In the genomic region with DNA sequence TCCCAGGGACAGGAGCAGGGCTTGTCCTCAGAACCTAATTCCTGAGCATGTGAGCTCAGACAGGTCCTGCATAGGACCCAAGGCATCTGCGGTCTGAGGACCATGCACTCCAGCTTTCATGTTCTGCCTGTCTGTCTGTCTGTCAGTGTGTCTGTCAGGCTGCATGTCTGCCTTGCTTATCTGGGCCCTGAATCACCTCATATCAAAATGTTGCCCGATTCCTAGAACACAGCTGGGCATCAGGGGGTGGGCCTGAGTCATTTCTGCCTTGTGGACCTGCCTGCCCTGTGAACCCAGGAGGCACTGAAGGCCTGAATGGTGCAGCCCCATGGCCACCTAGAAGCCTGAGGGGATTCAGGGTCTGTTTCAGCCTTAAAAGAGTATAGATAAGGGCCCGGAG, we compare ENCODE assay signal across 22 cellular contexts. TPM values are rescaled to one million over a fixed set of nuclear protein-coding genes. Genes with fewer than 3 reads are reported as not detected.
DNase-seq lines count a peak whose midpoint lies in the region; ATAC-seq and TF ChIP-seq lines count a peak whose summit lies in the region.
"Had no signal": no experiment of that assay in that cellular context is flagged by ENCODE, and none has a peak within 500 bp of the region (broad histone marks: within the 10 kb centered on the region; RNA-seq: fewer than 3 reads in every experiment).

No MANE protein-coding gene starts in this region.

- H3K4me2 ChIP-seq in BLaER1 (peak overlapping the region; percentile 92), IMR-90 (ENCODE audit: low read depth, low read length) (no peak overlapping the region)

- no peak overlapping the region for H3K27ac Mint-ChIP-seq in effector memory CD8-positive, alpha-beta T cell
- H3K27ac Mint-ChIP-seq: CD14-positive monocyte, IgD-negative memory B cell had no signal

- TF ChIP-seq CTCF in IMR-90 (conservative IDR thresholded peaks at IDR 0.05; ENCODE audit: low read depth, low read length) (no peak), lower lobe of right lung (IDR thresholded peaks at IDR 0.05) (no peak)

- H2AK5ac ChIP-seq in IMR-90 (ENCODE audit: low read depth, low read length) = 0 out of 2 replicates have a peak overlapping the region, but pooled peaks have one; percentile 46

- H3K27me3 ChIP-seq in BLaER1 (no peaks in the 10 kb centered on the region), IMR-90 (ENCODE audit: control insufficient read depth, insufficient read depth, low read length) (peaks cover 42% of the 10 kb centered on the region), SJSA1 (replicated peaks) (0 out of 2 replicates have a peak, but pooled peaks cover 3% of the 10 kb centered on the region), lower lobe of right lung (ENCODE audit: low read depth) (no peaks in the 10 kb centered on the region)

- dilution Hi-C loops in IMR-90 (cut with HindIII; ENCODE audit: low sequenced_read_pairs, unreplicated experiment) = no loop called here

- H3K9me3 ChIP-seq in BLaER1 = no peaks in the 10 kb centered on the region
- H3K9me3 ChIP-seq in IMR-90 (ENCODE audit: control insufficient read depth, insufficient read depth, low read length) = no peaks in the 10 kb centered on the region
- no peaks in the 10 kb centered on the region for H3K9me3 ChIP-seq in SJSA1 (replicated peaks)
- no peaks in the 10 kb centered on the region for H3K9me3 ChIP-seq in lower lobe of right lung

- no peak overlapping the region for H3K56ac ChIP-seq in IMR-90 (ENCODE audit: extremely low read depth, insufficient read depth, low read length)

- H4K20me1 ChIP-seq in BLaER1 (no peaks in the 10 kb centered on the region), IMR-90 (ENCODE audit: insufficient read depth, low read length) (no peaks in the 10 kb centered on the region)

- no TSS peak for BruUV-seq in IMR-90 (replicated peaks; lab: Mats Ljungman, UMichigan)

- no peak for TF ChIP-seq POLR2A in IMR-90 (IDR thresholded peaks at IDR 0.05; ENCODE audit: low read depth, low read length)

- no peak for TF ChIP-seq RAD21 in IMR-90 (IDR thresholded peaks at IDR 0.05; ENCODE audit: low read length)

- H3K36me3 ChIP-seq in BLaER1 = no peaks in the 10 kb centered on the region
- H3K36me3 ChIP-seq in IMR-90 (ENCODE audit: control insufficient read depth, insufficient read depth, low read length) = no peaks in the 10 kb centered on the region
- H3K36me3 ChIP-seq in SJSA1 = no peaks in the 10 kb centered on the region
- H3K36me3 ChIP-seq in lower lobe of right lung = no peaks in the 10 kb centered on the region

- peak overlapping the region; percentile 72 for H2AFZ ChIP-seq in IMR-90 (replicated peaks; ENCODE audit: low read length, poor library complexity)

- H2BK15ac ChIP-seq in IMR-90 (ENCODE audit: low read depth, low read length) = no peak overlapping the region

- ATAC-seq in IMR-90 (ENCODE audit: low read depth) = no peak
- no peak for ATAC-seq in lower lobe of right lung
- no peak for ATAC-seq in effector memory CD8-positive, alpha-beta T cell (replicated peaks)
- no peak for ATAC-seq in HG03469 (IDR thresholded peaks at IDR 0.05; ENCODE audit: unreplicated experiment)
- ATAC-seq: HCT116 had no signal

- WGBS in IMR-90 (ENCODE audit: extremely low coverage in 2 of 2, insufficient read length in 1 of 2), 2 experiments = 88% methylated on average over 2 of the region's 3 CpGs; no CpG with 5 or more reads in 1 of the 2 experiments

- peak overlapping the region; percentile 33; the same call in 1 of the 2 replicates for H2BK20ac ChIP-seq in IMR-90 (ENCODE audit: low read depth, low read length)

- H2BK5ac ChIP-seq in IMR-90 (ENCODE audit: low read depth, low read length, poor library complexity, severe bottlenecking) = no peak overlapping the region

- POLR2A ChIA-PET in IMR-90 (lab: Charles Lee; ENCODE audit: unreplicated experiment) = interaction anchor here (0.6 kb wide), 1 partner anchor 1061 kb away, joined by 3 read pairs; no protein-coding TSS in a partner anchor

- H3K4me1 ChIP-seq in BLaER1 (peaks cover 81% of the 10 kb centered on the region), IMR-90 (ENCODE audit: control insufficient read depth, insufficient read depth, low read length) (no peaks in the 10 kb centered on the region; the same call in 1 of the 2 replicates), SJSA1 (replicated peaks) (peaks cover 18% of the 10 kb centered on the region), lower lobe of right lung (no peaks in the 10 kb centered on the region)

- no peak overlapping the region for H4K91ac ChIP-seq in IMR-90 (ENCODE audit: insufficient read depth, low read depth, low read length)

- peaks cover 2% of the 10 kb centered on the region; the same call in 1 of the 2 replicates for H3K9me1 ChIP-seq in IMR-90 (ENCODE audit: insufficient read depth, low read length)

- H3K4me3 ChIP-seq in BLaER1 = peak overlapping the region; percentile 42
- no peak overlapping the region for H3K4me3 ChIP-seq in IMR-90 (ENCODE audit: insufficient read depth, low read depth, low read length)
- H3K4me3 ChIP-seq in SJSA1 = no peak overlapping the region
- no peak overlapping the region for H3K4me3 ChIP-seq in lower lobe of right lung
- H3K4me3 ChIP-seq: SK-N-MC had no signal

- in situ Hi-C loops in IMR-90 (cut with MboI; ENCODE audit: low sequenced_read_pairs) = no loop called here

- H3K14ac ChIP-seq in IMR-90 (replicated peaks; ENCODE audit: low read depth, low read length) = peak overlapping the region; percentile 15; the same call in 1 of the 2 replicates

- H3K9ac ChIP-seq in BLaER1 = peak overlapping the region; percentile 12; the same call in 1 of the 2 replicates
- no peak overlapping the region for H3K9ac ChIP-seq in IMR-90 (ENCODE audit: low read depth, low read length)

- H3K9me3 Mint-ChIP-seq in effector memory CD8-positive, alpha-beta T cell = no peaks in the 10 kb centered on the region
- H3K9me3 Mint-ChIP-seq: CD14-positive monocyte, IgD-negative memory B cell had no signal

- H3K79me1 ChIP-seq in IMR-90 (ENCODE audit: low read depth in 1 of 2, low read length in 2 of 2) = no peaks in the 10 kb centered on the region

- intact Hi-C loops in IMR-90 (cut with micrococcal nuclease) (no loop called here), lower lobe of right lung (cut with DNase I) (no loop called here)

- H3K23ac ChIP-seq in IMR-90 (ENCODE audit: low read depth, low read length) = no peak overlapping the region

- CTCF ChIA-PET in IMR-90 (lab: Yijun Ruan, JAX) = no interaction called here

- no peak overlapping the region for H3K4me3 Mint-ChIP-seq in effector memory CD8-positive, alpha-beta T cell
- H3K4me3 Mint-ChIP-seq: CD14-positive monocyte had no signal

- H3K27ac ChIP-seq in BLaER1 (peak overlapping the region; percentile 55), IMR-90 (ENCODE audit: insufficient read depth, low read length) (no peak overlapping the region), SJSA1 (peak overlapping the region; percentile 41), lower lobe of right lung (no peak overlapping the region)
- H3K27ac ChIP-seq: SK-N-MC had no signal

- H3K4ac ChIP-seq in IMR-90 (ENCODE audit: low read depth, low read length) = 0 out of 2 replicates have a peak overlapping the region, but pooled peaks have one; percentile 2

- peaks cover 0 to 2% of the 10 kb centered on the region in 2 donors for H3K4me1 Mint-ChIP-seq in effector memory CD8-positive, alpha-beta T cell (ENCODE audit: low read depth in 2 of 2)
- H3K4me1 Mint-ChIP-seq: CD14-positive monocyte, IgD-negative memory B cell had no signal

- H2AK9ac ChIP-seq in IMR-90 (replicated peaks; ENCODE audit: low read depth, low read length, poor library complexity) = peak overlapping the region; percentile 78

- H3K27me3 Mint-ChIP-seq in effector memory CD8-positive, alpha-beta T cell = peaks cover 24 to 40% of the 10 kb centered on the region in 2 donors

- no peak overlapping the region for H4K8ac ChIP-seq in IMR-90 (ENCODE audit: low read depth in 2 of 2, low read length in 2 of 2)

- no peak overlapping the region for H4K5ac ChIP-seq in IMR-90 (ENCODE audit: low read depth, low read length)

- no peak overlapping the region for H2BK120ac ChIP-seq in IMR-90 (ENCODE audit: low read depth, low read length)

- no peak overlapping the region for H3K18ac ChIP-seq in IMR-90 (ENCODE audit: low read depth, low read length)

- no peaks in the 10 kb centered on the region for H3K36me3 Mint-ChIP-seq in effector memory CD8-positive, alpha-beta T cell (ENCODE audit: insufficient read depth)
- H3K36me3 Mint-ChIP-seq: CD14-positive monocyte, IgD-negative memory B cell had no signal

- DNase-seq in IMR-90 = no peak
- DNase-seq in SJSA1 (ENCODE audit: low read depth in 1 of 2, low spot score in 2 of 2) = no peak
- DNase-seq in lower lobe of right lung = peak; percentile 6
- DNase-seq in mucosa of gallbladder (ENCODE audit: low spot score) = no peak
- no peak for DNase-seq in effector memory CD8-positive, alpha-beta T cell
- DNase-seq in midbrain (lab: John Stamatoyannopoulos, UW) = no peak
- DNase-seq: DMS153; Kasumi-1; MV-4-11; NCI-H1417; NCI-H187 treated with DMSO at 0.1 percent for 48 hours; NCI-H2171; NCI-H446 treated with DMSO at 0.1 percent for 48 hours; NK-92 treated with Interleukin-12 subunit alpha and Interleukin-12 subunit beta, amount 100 ng/mL, for 24 hours; T-helper 1 cell had no signal

TF ChIP-seq in IMR-90, 13 proteins besides CTCF, POLR2A, EP300 and RAD21 (continues in another document):
- TF ChIP-seq NFE2L2 (IDR thresholded peaks at IDR 0.05; ENCODE audit: low read depth, low read length) = no peak
- no peak for TF ChIP-seq RFX5 (IDR thresholded peaks at IDR 0.05; ENCODE audit: low read depth, low read length)
- TF ChIP-seq MAZ (IDR thresholded peaks at IDR 0.05; ENCODE audit: borderline replicate concordance, low read depth, low read length) = no peak
- TF ChIP-seq CHD1 (IDR thresholded peaks at IDR 0.05; ENCODE audit: low read depth, low read length) = no peak
- TF ChIP-seq, protein P1, sequence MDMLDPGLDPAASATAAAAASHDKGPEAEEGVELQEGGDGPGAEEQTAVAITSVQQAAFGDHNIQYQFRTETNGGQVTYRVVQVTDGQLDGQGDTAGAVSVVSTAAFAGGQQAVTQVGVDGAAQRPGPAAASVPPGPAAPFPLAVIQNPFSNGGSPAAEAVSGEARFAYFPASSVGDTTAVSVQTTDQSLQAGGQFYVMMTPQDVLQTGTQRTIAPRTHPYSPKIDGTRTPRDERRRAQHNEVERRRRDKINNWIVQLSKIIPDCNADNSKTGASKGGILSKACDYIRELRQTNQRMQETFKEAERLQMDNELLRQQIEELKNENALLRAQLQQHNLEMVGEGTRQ (IDR thresholded peaks at IDR 0.05; ENCODE audit: low read depth, low read length) = no peak
- TF ChIP-seq MAFK (IDR thresholded peaks at IDR 0.05; ENCODE audit: low read depth, low read length) = no peak
- TF ChIP-seq RCOR1 (IDR thresholded peaks at IDR 0.05; ENCODE audit: insufficient replicate concordance, low read length) = no peak
- no peak for TF ChIP-seq BHLHE40 (IDR thresholded peaks at IDR 0.05; ENCODE audit: low read depth, low read length)
- no peak for TF ChIP-seq MXI1 (IDR thresholded peaks at IDR 0.05; ENCODE audit: borderline replicate concordance, low read depth, low read length)

RNA-seq across cellular contexts. Expression of a gene that starts 22.1 kb away (rescaled TPM):
- total RNA-seq in IMR-90 (2012; rRNA removed) = 0.18 and 0.28 TPM in 2 replicates
- 0.92 and 1.0 TPM in 2 replicates for polyA plus RNA-seq in IMR-90 (2012; rRNA removed)
- 0.61 and 2.2 TPM in 2 replicates for polyA plus RNA-seq in IMR-90 (2012; cell fraction: cytosol; rRNA removed)
- polyA plus RNA-seq in IMR-90 (2012; cell fraction: nucleus; rRNA removed; ENCODE audit: low replicate concordance) = 1.1 and 1.2 TPM in 2 replicates
- 0.09 and 0.16 TPM in 2 replicates for total RNA-seq in SJSA1 (2014; rRNA removed; shearing (Covaris generic))
- total RNA-seq in lower lobe of right lung = 5.2 TPM
- total RNA-seq in mucosa of gallbladder = 1.1 TPM
- total RNA-seq: OCI-LY7 had no signal
- polyA plus RNA-seq: CD14-positive monocyte, IgD-negative memory B cell had no signal

Comparison
In these comparisons a context has a peak if more than half of its experiments do, and no peak if none do; other contexts are left out.
1. H3K27ac ChIP-seq: peak in BLaER1 (single experiment) and SJSA1 (single experiment); none in IMR-90 (single experiment) and lower lobe of right lung (single experiment).